In the genomic region with DNA sequence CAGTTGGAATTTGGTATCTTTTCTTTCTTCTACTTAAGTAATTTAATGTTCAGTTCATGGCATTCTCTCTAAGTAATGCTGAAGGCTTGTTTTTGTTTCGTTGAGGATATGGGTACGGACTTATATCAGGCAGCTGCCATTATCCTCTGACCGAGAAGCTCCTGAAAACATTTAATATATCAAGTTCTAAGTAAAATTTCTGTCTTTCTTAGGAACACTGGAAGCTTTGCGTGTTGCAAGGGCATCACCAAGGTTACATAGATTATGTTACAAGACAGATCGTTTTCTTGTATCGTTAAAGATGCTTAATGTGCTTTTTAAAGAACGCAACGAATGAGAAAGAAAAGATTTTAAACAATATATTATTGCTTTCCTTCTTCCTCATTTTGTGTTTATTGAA, we compare ENCODE assay signal across 8 cellular contexts. TPM values are rescaled to one million over a fixed set of nuclear protein-coding genes. Genes with fewer than 3 reads are reported as not detected.
DNase-seq lines count a peak whose midpoint lies in the region; ATAC-seq, FAIRE-seq and TF ChIP-seq lines count a peak whose summit lies in the region.

No MANE protein-coding gene starts in this region.

- H3K4me3 ChIP-seq in A549 (peak overlapping the region; percentile 92), HFF-Myc (replicated peaks; ENCODE audit: low read depth, low read length) (peak overlapping the region; percentile 44), ascending aorta (peak overlapping the region; percentile 86 to 94), mesenchymal stem cell (ENCODE audit: insufficient read depth in 1 of 2, low read depth in 1 of 2, low read length in 2 of 2) (peak overlapping the region in 1 of 2 experiments; percentile 86)

- H3K14ac ChIP-seq in mesenchymal stem cell (ENCODE audit: low read length in 2 of 2) = no peak overlapping the region

- H4K91ac ChIP-seq in mesenchymal stem cell (ENCODE audit: low read length) = no peak overlapping the region

- no peaks in the 10 kb centered on the region for H3K36me3 ChIP-seq in ascending aorta
- no peaks in the 10 kb centered on the region for H3K36me3 ChIP-seq in mesenchymal stem cell (ENCODE audit: control insufficient read depth in 1 of 2, insufficient read depth in 2 of 2, low read depth in 1 of 2, low read length in 2 of 2)

- TF ChIP-seq POLR2A in A549 (IDR thresholded peaks at IDR 0.05; ENCODE audit: low read length) = no peak

- ATAC-seq in A549 (no peak), GM21367 (IDR thresholded peaks at IDR 0.05; ENCODE audit: unreplicated experiment) (no peak), GM19467 (IDR thresholded peaks at IDR 0.05; ENCODE audit: unreplicated experiment) (no peak)

- H3K27me3 ChIP-seq in ascending aorta (no peaks in the 10 kb centered on the region), mesenchymal stem cell (ENCODE audit: control insufficient read depth in 1 of 2, insufficient read depth in 1 of 2, low read length in 2 of 2) (no peaks in the 10 kb centered on the region)

- TF ChIP-seq CTCF in A549 (IDR thresholded peaks at IDR 0.05) = no peak
- TF ChIP-seq CTCF in HFF-Myc (IDR thresholded peaks at IDR 0.05; ENCODE audit: low read depth, low read length, missing control alignments) = no peak
- no peak for TF ChIP-seq CTCF in ascending aorta (IDR thresholded peaks at IDR 0.05)

- H3K79me1 ChIP-seq in mesenchymal stem cell (replicated peaks; ENCODE audit: low read length, poor library complexity, severe bottlenecking) = no peaks in the 10 kb centered on the region

- POLR2A ChIA-PET in A549 (lab: Yijun Ruan, JAX) = interaction anchor here (0.8 kb wide), 1 partner anchor 350 kb away, joined by 3 read pairs; no protein-coding TSS in a partner anchor

- CTCF ChIA-PET in A549 (lab: Yijun Ruan, JAX) = interaction anchor here (1.0 kb wide), 1 partner anchor 19 kb away, joined by 3 read pairs; no protein-coding TSS in a partner anchor

- DNase-seq in A549 (ENCODE audit: low read depth in 1 of 2, low spot score in 1 of 2) (no peak), HFF-Myc (ENCODE audit: extremely low read depth, low read depth) (no peak), ascending aorta (ENCODE audit: low spot score in 2 of 2) (no peak), mesenchymal stem cell (no peak), cerebellum (ENCODE audit: low spot score) (no peak), NCI-H2107 treated with DMSO at 0.1 percent for 48 hours (lab: John Stamatoyannopoulos, UW; ENCODE audit: unreplicated experiment) (no peak)

- H2BK12ac ChIP-seq in mesenchymal stem cell (ENCODE audit: low read length in 2 of 2) = no peak overlapping the region

- FAIRE-seq in A549 (lab: Jason Lieb, UNC) = peak; percentile 7

- H4K8ac ChIP-seq in mesenchymal stem cell (ENCODE audit: low read length) = no peak overlapping the region

- H2BK5ac ChIP-seq in mesenchymal stem cell (ENCODE audit: low read depth, low read length, poor library complexity, severe bottlenecking) = no peak overlapping the region

- H3K27ac ChIP-seq in A549 (peak overlapping the region; percentile 93 to 98; a peak in 5 of 6 replicates), ascending aorta (peak overlapping the region; percentile 72 to 75), mesenchymal stem cell (ENCODE audit: low read length, poor library complexity, severe bottlenecking) (no peak overlapping the region)

- H3K4me1 ChIP-seq in A549 = peaks cover 25% of the 10 kb centered on the region; the same call in 2 of the 3 replicates
- H3K4me1 ChIP-seq in ascending aorta = peaks cover 0 to 24% of the 10 kb centered on the region in 2 donors
- peaks cover 8% of the 10 kb centered on the region for H3K4me1 ChIP-seq in mesenchymal stem cell (ENCODE audit: control insufficient read depth, insufficient read depth, low read depth, low read length)

- H3K9me3 ChIP-seq in A549 (peaks cover 17% of the 10 kb centered on the region), ascending aorta (no peaks in the 10 kb centered on the region), mesenchymal stem cell (ENCODE audit: control insufficient read depth, low read length) (no peaks in the 10 kb centered on the region)

- TF ChIP-seq EP300 in A549 (IDR thresholded peaks at IDR 0.05) = no peak

- TF ChIP-seq RAD21 in A549 (conservative IDR thresholded peaks at IDR 0.05 in 1 of 2, IDR thresholded peaks at IDR 0.05 in 1 of 2) = no peak

- peak overlapping the region; percentile 87 for H3K9ac ChIP-seq in mesenchymal stem cell (ENCODE audit: low read length)

- H2AK5ac ChIP-seq in mesenchymal stem cell (ENCODE audit: low read length, severe bottlenecking) = no peak overlapping the region

- no peak overlapping the region for H2BK120ac ChIP-seq in mesenchymal stem cell (ENCODE audit: low read depth, low read length)

- no peak overlapping the region for H3K18ac ChIP-seq in mesenchymal stem cell (ENCODE audit: low read depth in 1 of 2, low read length in 2 of 2)

- no peak overlapping the region for H3K4ac ChIP-seq in mesenchymal stem cell (ENCODE audit: low read depth in 1 of 2, low read length in 2 of 2)

- H2AFZ ChIP-seq in mesenchymal stem cell (ENCODE audit: low read depth, low read length) = no peak overlapping the region

- H3K23ac ChIP-seq in mesenchymal stem cell (ENCODE audit: low read length in 2 of 2) = no peak overlapping the region

- no peak overlapping the region for H2BK15ac ChIP-seq in mesenchymal stem cell (ENCODE audit: low read depth, poor library complexity, severe bottlenecking)

- H3K4me2 ChIP-seq in A549 (peak overlapping the region; percentile 72), mesenchymal stem cell (ENCODE audit: low read length, poor library complexity, severe bottlenecking) (no peak overlapping the region)

- 85% methylated on average over 8 of the region's 8 CpGs for WGBS in A549 (ENCODE audit: missing lambda C conversion rate)
- 81% methylated on average over 3 of the region's 8 CpGs for WGBS in mesenchymal stem cell

- intact Hi-C loops in ascending aorta (cut with DNase I) = loop anchor here (2.0 to 5.0 kb wide), 8 partner anchors 19 to 507 kb away; a partner anchor contains a TSS

TF ChIP-seq in A549, 52 proteins besides CTCF, POLR2A, EP300 and RAD21 (continues in another document):
- TF ChIP-seq, protein P1, sequence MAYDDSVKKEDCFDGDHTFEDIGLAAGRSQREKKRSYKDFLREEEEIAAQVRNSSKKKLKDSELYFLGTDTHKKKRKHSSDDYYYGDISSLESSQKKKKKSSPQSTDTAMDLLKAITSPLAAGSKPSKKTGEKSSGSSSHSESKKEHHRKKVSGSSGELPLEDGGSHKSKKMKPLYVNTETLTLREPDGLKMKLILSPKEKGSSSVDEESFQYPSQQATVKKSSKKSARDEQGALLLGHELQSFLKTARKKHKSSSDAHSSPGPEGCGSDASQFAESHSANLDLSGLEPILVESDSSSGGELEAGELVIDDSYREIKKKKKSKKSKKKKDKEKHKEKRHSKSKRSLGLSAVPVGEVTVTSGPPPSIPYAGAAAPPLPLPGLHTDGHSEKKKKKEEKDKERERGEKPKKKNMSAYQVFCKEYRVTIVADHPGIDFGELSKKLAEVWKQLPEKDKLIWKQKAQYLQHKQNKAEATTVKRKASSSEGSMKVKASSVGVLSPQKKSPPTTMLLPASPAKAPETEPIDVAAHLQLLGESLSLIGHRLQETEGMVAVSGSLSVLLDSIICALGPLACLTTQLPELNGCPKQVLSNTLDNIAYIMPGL (CRISPR knock-in tag; IDR thresholded peaks at IDR 0.05; ENCODE audit: borderline replicate concordance) = no peak
- TF ChIP-seq, protein P2, sequence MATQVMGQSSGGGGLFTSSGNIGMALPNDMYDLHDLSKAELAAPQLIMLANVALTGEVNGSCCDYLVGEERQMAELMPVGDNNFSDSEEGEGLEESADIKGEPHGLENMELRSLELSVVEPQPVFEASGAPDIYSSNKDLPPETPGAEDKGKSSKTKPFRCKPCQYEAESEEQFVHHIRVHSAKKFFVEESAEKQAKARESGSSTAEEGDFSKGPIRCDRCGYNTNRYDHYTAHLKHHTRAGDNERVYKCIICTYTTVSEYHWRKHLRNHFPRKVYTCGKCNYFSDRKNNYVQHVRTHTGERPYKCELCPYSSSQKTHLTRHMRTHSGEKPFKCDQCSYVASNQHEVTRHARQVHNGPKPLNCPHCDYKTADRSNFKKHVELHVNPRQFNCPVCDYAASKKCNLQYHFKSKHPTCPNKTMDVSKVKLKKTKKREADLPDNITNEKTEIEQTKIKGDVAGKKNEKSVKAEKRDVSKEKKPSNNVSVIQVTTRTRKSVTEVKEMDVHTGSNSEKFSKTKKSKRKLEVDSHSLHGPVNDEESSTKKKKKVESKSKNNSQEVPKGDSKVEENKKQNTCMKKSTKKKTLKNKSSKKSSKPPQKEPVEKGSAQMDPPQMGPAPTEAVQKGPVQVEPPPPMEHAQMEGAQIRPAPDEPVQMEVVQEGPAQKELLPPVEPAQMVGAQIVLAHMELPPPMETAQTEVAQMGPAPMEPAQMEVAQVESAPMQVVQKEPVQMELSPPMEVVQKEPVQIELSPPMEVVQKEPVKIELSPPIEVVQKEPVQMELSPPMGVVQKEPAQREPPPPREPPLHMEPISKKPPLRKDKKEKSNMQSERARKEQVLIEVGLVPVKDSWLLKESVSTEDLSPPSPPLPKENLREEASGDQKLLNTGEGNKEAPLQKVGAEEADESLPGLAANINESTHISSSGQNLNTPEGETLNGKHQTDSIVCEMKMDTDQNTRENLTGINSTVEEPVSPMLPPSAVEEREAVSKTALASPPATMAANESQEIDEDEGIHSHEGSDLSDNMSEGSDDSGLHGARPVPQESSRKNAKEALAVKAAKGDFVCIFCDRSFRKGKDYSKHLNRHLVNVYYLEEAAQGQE (IDR thresholded peaks at IDR 0.05) = no peak
- TF ChIP-seq KDM1A (IDR thresholded peaks at IDR 0.05; ENCODE audit: low read depth) (no peak), HEYL (CRISPR knock-in tag; IDR thresholded peaks at IDR 0.05) (no peak), HOXB13 (CRISPR knock-in tag; IDR thresholded peaks at IDR 0.05; ENCODE audit: low read depth) (no peak), KDM5A (IDR thresholded peaks at IDR 0.05) (no peak)
- TF ChIP-seq, protein P3, sequence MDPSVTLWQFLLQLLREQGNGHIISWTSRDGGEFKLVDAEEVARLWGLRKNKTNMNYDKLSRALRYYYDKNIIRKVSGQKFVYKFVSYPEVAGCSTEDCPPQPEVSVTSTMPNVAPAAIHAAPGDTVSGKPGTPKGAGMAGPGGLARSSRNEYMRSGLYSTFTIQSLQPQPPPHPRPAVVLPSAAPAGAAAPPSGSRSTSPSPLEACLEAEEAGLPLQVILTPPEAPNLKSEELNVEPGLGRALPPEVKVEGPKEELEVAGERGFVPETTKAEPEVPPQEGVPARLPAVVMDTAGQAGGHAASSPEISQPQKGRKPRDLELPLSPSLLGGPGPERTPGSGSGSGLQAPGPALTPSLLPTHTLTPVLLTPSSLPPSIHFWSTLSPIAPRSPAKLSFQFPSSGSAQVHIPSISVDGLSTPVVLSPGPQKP (IDR thresholded peaks at IDR 0.05; ENCODE audit: low read depth, low read length) = no peak

RNA-seq across cellular contexts. Expression of a gene that starts 1.0 kb away (rescaled TPM):
- polyA plus RNA-seq in A549 (2011; rRNA removed) (57.5 and 66.9 TPM in 2 replicates), A549 (2017; fragmentation: RNase III; extraction: RNeasy Plus Mini Kit Qiagen cat#74134 plus additional on column Dnase treatment) (111 to 115 TPM (median 114 TPM) in 3 replicates)
- 83.3 and 105 TPM in 2 replicates for polyA plus RNA-seq in A549 (2012; cell fraction: cytosol; rRNA removed)
- polyA plus RNA-seq in A549 (2012; cell fraction: nucleus; rRNA removed) = 194 and 199 TPM in 2 replicates
- 50.1 and 58.6 TPM in 2 replicates for polyA minus RNA-seq in A549 (2011; rRNA and poly(A)+ RNA removed)
- total RNA-seq in ascending aorta (129 TPM), cerebellum (42.6 TPM)
- polyA plus RNA-seq in mesenchymal stem cell (2013, experiment 1 of 2) = 128 TPM
- polyA plus RNA-seq in mesenchymal stem cell (2013, experiment 2 of 2) = 130 TPM
